Comparison of ENCODE assay signal across 1 cellular context in genomic region chr19:14528419-14529253, GRCh38.
TF ChIP-seq lines count a peak whose summit lies in the region.

No MANE protein-coding gene starts in this region.

TF ChIP-seq in HepG2, 621 proteins besides CTCF, POLR2A, EP300 and RAD21:
- TF ChIP-seq, protein P1, sequence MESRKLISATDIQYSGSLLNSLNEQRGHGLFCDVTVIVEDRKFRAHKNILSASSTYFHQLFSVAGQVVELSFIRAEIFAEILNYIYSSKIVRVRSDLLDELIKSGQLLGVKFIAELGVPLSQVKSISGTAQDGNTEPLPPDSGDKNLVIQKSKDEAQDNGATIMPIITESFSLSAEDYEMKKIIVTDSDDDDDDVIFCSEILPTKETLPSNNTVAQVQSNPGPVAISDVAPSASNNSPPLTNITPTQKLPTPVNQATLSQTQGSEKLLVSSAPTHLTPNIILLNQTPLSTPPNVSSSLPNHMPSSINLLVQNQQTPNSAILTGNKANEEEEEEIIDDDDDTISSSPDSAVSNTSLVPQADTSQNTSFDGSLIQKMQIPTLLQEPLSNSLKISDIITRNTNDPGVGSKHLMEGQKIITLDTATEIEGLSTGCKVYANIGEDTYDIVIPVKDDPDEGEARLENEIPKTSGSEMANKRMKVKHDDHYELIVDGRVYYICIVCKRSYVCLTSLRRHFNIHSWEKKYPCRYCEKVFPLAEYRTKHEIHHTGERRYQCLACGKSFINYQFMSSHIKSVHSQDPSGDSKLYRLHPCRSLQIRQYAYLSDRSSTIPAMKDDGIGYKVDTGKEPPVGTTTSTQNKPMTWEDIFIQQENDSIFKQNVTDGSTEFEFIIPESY (CRISPR knock-in tag; IDR thresholded peaks at IDR 0.05): peak; percentile 42; the same call in 1 of the 2 replicates
- 0 out of 2 replicates have a peak, but pooled peaks have one; percentile 12 for TF ChIP-seq ZBTB38 (CRISPR knock-in tag; IDR thresholded peaks at IDR 0.05)
- TF ChIP-seq PCBP1 (IDR thresholded peaks at IDR 0.05; ENCODE audit: borderline replicate concordance, low read depth, low read length): 0 out of 2 replicates have a peak, but pooled peaks have one; percentile 42
- TF ChIP-seq U2AF1 (optimal IDR thresholded peaks at IDR 0.05; ENCODE audit: low read depth, low read length): no peak
- no peak for TF ChIP-seq ZNF841 (CRISPR knock-in tag; IDR thresholded peaks at IDR 0.05; ENCODE audit: borderline replicate concordance)
- 0 out of 2 replicates have a peak, but pooled peaks have one; percentile 10 for TF ChIP-seq DMAP1 (CRISPR knock-in tag; IDR thresholded peaks at IDR 0.05)
- peak; percentile 90; the same call in 1 of the 2 replicates for TF ChIP-seq ZNF652 (CRISPR knock-in tag; IDR thresholded peaks at IDR 0.05; ENCODE audit: borderline replicate concordance, low read depth)
- TF ChIP-seq HMGXB4 (CRISPR knock-in tag; IDR thresholded peaks at IDR 0.05; ENCODE audit: borderline replicate concordance in 1 of 2, low read depth in 1 of 2): 0 out of 4 replicates have a peak, but pooled peaks of 1 of the 2 experiments have one; percentile 3
